In the genomic region with DNA sequence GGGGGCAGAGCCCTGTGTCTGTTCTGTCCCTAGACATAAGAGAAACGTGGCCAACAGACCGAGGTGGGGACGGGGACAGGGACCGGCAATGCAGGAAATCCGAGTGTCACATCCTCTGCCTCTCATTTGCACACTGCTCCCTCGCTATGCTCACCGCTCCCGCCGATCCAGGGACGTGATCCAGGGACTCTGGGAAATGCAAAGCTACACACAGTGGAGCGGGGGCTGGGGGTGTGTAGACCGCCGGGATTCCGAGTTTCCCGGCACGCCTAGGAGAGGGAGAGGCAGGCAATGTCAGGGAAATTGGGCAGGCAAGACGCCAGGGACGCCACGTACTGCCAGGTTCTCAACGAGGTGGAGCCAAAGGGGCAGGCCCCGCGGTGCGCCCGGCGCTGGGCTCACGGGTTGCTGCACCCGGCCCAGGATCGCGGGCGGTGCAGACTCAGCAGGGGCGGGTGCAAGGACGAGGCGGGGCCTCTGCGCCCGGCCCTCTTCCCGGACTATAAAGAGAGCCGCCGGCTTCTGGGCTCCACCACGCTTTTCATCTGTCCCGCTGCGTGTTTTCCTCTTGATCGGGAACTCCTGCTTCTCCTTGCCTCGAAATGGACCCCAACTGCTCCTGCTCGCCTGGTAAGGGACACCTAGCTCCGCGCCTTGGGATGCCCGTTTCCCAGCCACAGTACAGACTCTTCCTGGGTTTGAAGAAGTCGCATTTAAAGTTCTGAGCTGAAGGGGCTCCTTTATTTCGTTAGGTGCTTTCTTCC, we compare ENCODE assay signal across 1 cellular context.
TF ChIP-seq lines count a peak whose summit lies in the region.

TSS of gene MT1X (plus strand) at position 532 of the 764 bp plus-strand sequence. CDS start at position 603, 71 bp downstream.

TF ChIP-seq in GM12878, 131 proteins besides CTCF, POLR2A, EP300 and RAD21 (continued from another document):
- TF ChIP-seq, protein P1, sequence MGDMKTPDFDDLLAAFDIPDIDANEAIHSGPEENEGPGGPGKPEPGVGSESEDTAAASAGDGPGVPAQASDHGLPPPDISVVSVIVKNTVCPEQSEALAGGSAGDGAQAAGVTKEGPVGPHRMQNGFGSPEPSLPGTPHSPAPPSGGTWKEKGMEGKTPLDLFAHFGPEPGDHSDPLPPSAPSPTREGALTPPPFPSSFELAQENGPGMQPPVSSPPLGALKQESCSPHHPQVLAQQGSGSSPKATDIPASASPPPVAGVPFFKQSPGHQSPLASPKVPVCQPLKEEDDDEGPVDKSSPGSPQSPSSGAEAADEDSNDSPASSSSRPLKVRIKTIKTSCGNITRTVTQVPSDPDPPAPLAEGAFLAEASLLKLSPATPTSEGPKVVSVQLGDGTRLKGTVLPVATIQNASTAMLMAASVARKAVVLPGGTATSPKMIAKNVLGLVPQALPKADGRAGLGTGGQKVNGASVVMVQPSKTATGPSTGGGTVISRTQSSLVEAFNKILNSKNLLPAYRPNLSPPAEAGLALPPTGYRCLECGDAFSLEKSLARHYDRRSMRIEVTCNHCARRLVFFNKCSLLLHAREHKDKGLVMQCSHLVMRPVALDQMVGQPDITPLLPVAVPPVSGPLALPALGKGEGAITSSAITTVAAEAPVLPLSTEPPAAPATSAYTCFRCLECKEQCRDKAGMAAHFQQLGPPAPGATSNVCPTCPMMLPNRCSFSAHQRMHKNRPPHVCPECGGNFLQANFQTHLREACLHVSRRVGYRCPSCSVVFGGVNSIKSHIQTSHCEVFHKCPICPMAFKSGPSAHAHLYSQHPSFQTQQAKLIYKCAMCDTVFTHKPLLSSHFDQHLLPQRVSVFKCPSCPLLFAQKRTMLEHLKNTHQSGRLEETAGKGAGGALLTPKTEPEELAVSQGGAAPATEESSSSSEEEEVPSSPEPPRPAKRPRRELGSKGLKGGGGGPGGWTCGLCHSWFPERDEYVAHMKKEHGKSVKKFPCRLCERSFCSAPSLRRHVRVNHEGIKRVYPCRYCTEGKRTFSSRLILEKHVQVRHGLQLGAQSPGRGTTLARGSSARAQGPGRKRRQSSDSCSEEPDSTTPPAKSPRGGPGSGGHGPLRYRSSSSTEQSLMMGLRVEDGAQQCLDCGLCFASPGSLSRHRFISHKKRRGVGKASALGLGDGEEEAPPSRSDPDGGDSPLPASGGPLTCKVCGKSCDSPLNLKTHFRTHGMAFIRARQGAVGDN (IDR thresholded peaks at IDR 0.05): 0 out of 2 replicates have a peak, but pooled peaks have one; percentile 16
- TF ChIP-seq YY1 (IDR thresholded peaks at IDR 0.05; ENCODE audit: low read depth, low read length) (0 out of 2 replicates have a peak, but pooled peaks have one; percentile 16), BHLHE40 (IDR thresholded peaks at IDR 0.05; ENCODE audit: borderline replicate concordance in 1 of 2, low read depth in 2 of 2, low read length in 1 of 2) (peak; percentile 41 to 86; a peak in 3 of 4 replicates), IKZF1 (conservative IDR thresholded peaks at IDR 0.05) (peak; percentile 77; the same call in 1 of the 2 replicates), LARP7 (IDR thresholded peaks at IDR 0.05) (peak; percentile 100), NBN (IDR thresholded peaks at IDR 0.05) (0 out of 2 replicates have a peak, but pooled peaks have one; percentile 60), POLR2AphosphoS5 (IDR thresholded peaks at IDR 0.05; ENCODE audit: low read length) (peak; percentile 95), TCF12 (IDR thresholded peaks at IDR 0.05; ENCODE audit: low read depth, low read length) (peak; percentile 20; the same call in 1 of the 2 replicates), IKZF2 (IDR thresholded peaks at IDR 0.05) (peak; percentile 33 to 68; a peak in 3 of 4 replicates), POLR2AphosphoS2 (IDR thresholded peaks at IDR 0.05; ENCODE audit: low read depth, low read length) (peak; percentile 63), HCFC1 (IDR thresholded peaks at IDR 0.05; ENCODE audit: low read length) (no peak), SIX5 (IDR thresholded peaks at IDR 0.05; ENCODE audit: low read depth, low read length, severe bottlenecking) (no peak), PML (IDR thresholded peaks at IDR 0.05; ENCODE audit: low read length) (no peak), MEF2A (IDR thresholded peaks at IDR 0.05; ENCODE audit: insufficient read depth, low read depth, low read length) (no peak), DPF2 (IDR thresholded peaks at IDR 0.05) (0 out of 2 replicates have a peak, but pooled peaks have one; percentile 40), RBBP5 (conservative IDR thresholded peaks at IDR 0.05) (no peak)
TF ChIP-seq in GM12878: peak in this region for 13.
